13 cellular contexts compared by ENCODE assay signal in genomic region chr11:92920295-92920694, GRCh38. TPM values are rescaled to one million over a fixed set of nuclear protein-coding genes. Genes with fewer than 3 reads are reported as not detected.
DNase-seq lines count a peak whose midpoint lies in the region; ATAC-seq and TF ChIP-seq lines count a peak whose summit lies in the region.
"Had no signal": no experiment of that assay in that cellular context is flagged by ENCODE, and none has a peak within 500 bp of the region (broad histone marks: within the 10 kb centered on the region; RNA-seq: fewer than 3 reads in every experiment).

No MANE protein-coding gene starts in this region.

- TF ChIP-seq CTCF in nephron progenitor cell (IDR thresholded peaks at IDR 0.05) = no peak

- H3K27me3 Mint-ChIP-seq in nephron progenitor cell (ENCODE audit: low read depth, poor library complexity) = peaks cover 5% of the 10 kb centered on the region
- H3K27me3 Mint-ChIP-seq in effector memory CD8-positive, alpha-beta T cell = no peaks in the 10 kb centered on the region

- H3K36me3 Mint-ChIP-seq in nephron progenitor cell (ENCODE audit: low read depth) = no peaks in the 10 kb centered on the region
- no peaks in the 10 kb centered on the region for H3K36me3 Mint-ChIP-seq in effector memory CD8-positive, alpha-beta T cell (ENCODE audit: insufficient read depth)
- H3K36me3 Mint-ChIP-seq: CD14-positive monocyte; CD8-positive, alpha-beta T cell had no signal

- DNase-seq in NCI-H1092 (lab: John Stamatoyannopoulos, UW) (peak; percentile 22), NCI-H524 treated with DMSO at 0.1 percent for 48 hours (lab: John Stamatoyannopoulos, UW) (peak; percentile 68), SK-N-DZ (ENCODE audit: low spot score) (peak; percentile 79), nephron progenitor cell (no peak)
- DNase-seq in stimulated activated CD4-positive, alpha-beta T cell treated with anti-CD3 and anti-CD28 coated beads, Interleukin-1b, Interleukin-23, amount 100 ng/mL, for 48 hours = no peak
- DNase-seq in effector memory CD8-positive, alpha-beta T cell = no peak
- DNase-seq: Caco-2; CD8-positive, alpha-beta T cell; HCEC 1CT; HFFc6 had no signal

- peaks cover 14% of the 10 kb centered on the region for H3K9me3 Mint-ChIP-seq in nephron progenitor cell
- peaks cover 0 to 11% of the 10 kb centered on the region in 2 donors for H3K9me3 Mint-ChIP-seq in effector memory CD8-positive, alpha-beta T cell

- no peaks in the 10 kb centered on the region for H3K4me1 Mint-ChIP-seq in nephron progenitor cell
- H3K4me1 Mint-ChIP-seq in effector memory CD8-positive, alpha-beta T cell (ENCODE audit: low read depth in 2 of 2) = no peaks in the 10 kb centered on the region
- H3K4me1 Mint-ChIP-seq: CD14-positive monocyte had no signal

- H3K27ac Mint-ChIP-seq in nephron progenitor cell = no peak overlapping the region
- no peak overlapping the region for H3K27ac Mint-ChIP-seq in effector memory CD8-positive, alpha-beta T cell
- H3K27ac Mint-ChIP-seq: CD14-positive monocyte; CD8-positive, alpha-beta T cell; HFFc6 had no signal

- no peak overlapping the region for H3K4me3 Mint-ChIP-seq in nephron progenitor cell
- no peak overlapping the region for H3K4me3 Mint-ChIP-seq in effector memory CD8-positive, alpha-beta T cell
- H3K4me3 Mint-ChIP-seq: CD14-positive monocyte; CD8-positive, alpha-beta T cell; HFFc6 had no signal

- ATAC-seq in effector memory CD8-positive, alpha-beta T cell (replicated peaks) = no peak
- no peak for ATAC-seq in HG03196 (IDR thresholded peaks at IDR 0.05; ENCODE audit: unreplicated experiment)
- ATAC-seq: CD8-positive, alpha-beta T cell had no signal

RNA-seq across cellular contexts. Expression of gene MTNR1B, which starts 49.2 kb away (rescaled TPM):
- not detected in 2 replicates for polyA plus RNA-seq in SK-N-DZ (2014; cell fraction: cytosol; rRNA removed)
- polyA plus RNA-seq in SK-N-DZ (2014; cell fraction: nucleus; rRNA removed) = not detected in 2 replicates
- polyA plus RNA-seq: BJ, CD14-positive monocyte had no signal

Comparison
In these comparisons a context has a peak if more than half of its experiments do, and no peak if none do; other contexts are left out.
1. DNase-seq: peak in NCI-H1092 (single experiment), NCI-H524 treated with DMSO at 0.1 percent for 48 hours (single experiment) and SK-N-DZ (single experiment); none in stimulated activated CD4-positive, alpha-beta T cell treated with anti-CD3 and anti-CD28 coated beads, Interleukin-1b, Interleukin-23, amount 100 ng/mL, for 48 hours (single experiment), nephron progenitor cell (single experiment) and effector memory CD8-positive, alpha-beta T cell (0 of 3).